In the genomic region with DNA sequence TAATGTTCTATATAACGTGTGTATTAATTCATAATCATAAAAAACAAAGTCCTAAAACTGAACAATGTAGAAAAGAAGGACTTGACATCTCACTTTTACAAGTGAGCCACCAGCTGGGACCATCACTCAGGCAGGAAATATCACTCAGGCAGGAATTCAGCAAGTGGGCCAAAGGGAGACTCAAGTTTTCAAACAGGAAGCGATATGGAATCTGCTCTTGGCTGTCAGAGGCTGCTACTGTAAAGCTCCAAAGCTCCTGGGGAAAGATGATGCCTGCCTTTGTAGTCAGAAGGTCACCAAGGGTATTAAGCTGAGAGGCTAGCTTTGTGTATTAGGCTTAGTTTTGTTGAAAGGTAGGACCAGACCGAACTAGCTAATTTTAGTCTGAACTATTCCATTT, we compare ENCODE assay signal across 17 cellular contexts. TPM values are rescaled to one million over a fixed set of nuclear protein-coding genes. Genes with fewer than 3 reads are reported as not detected.
A peak's percentile ranks its signal among the peaks of the same experiment; 100 is the strongest.
DNase-seq lines count a peak whose midpoint lies in the region; ATAC-seq, FAIRE-seq and TF ChIP-seq lines count a peak whose summit lies in the region.
"Had no signal": no experiment of that assay in that cellular context is flagged by ENCODE, and none has a peak within 500 bp of the region (broad histone marks: within the 10 kb centered on the region; RNA-seq: fewer than 3 reads in every experiment).

No MANE protein-coding gene starts in this region.

- peak; percentile 68 for FAIRE-seq in astrocyte (lab: Jason Lieb, UNC)

- H3K36me3 ChIP-seq in mammary epithelial cell (ENCODE audit: insufficient read depth, low read length) (no peaks in the 10 kb centered on the region), astrocyte (ENCODE audit: insufficient read depth, low read length) (no peaks in the 10 kb centered on the region)
- H3K36me3 ChIP-seq: spleen, transverse colon had no signal

- H3K27me3 ChIP-seq in mammary epithelial cell (ENCODE audit: insufficient read depth, low read length) (no peaks in the 10 kb centered on the region), astrocyte (ENCODE audit: insufficient read depth, low read length) (no peaks in the 10 kb centered on the region)
- H3K27me3 ChIP-seq: spleen, transverse colon had no signal

- H3K4me3 ChIP-seq in mammary epithelial cell (replicated peaks in 1 of 3; ENCODE audit: insufficient read depth in 1 of 3, low read depth in 2 of 3, low read length in 3 of 3) (no peak overlapping the region), astrocyte (ENCODE audit: insufficient read depth, low read depth, low read length) (no peak overlapping the region)
- H3K4me3 ChIP-seq: spleen, transverse colon had no signal

- WGBS in mammary epithelial cell (ENCODE audit: low coverage, missing lambda C conversion rate) = 67% methylated on average over 3 of the region's 3 CpGs

- intact Hi-C loops in mammary epithelial cell (cut with micrococcal nuclease) = no loop called here
- intact Hi-C loops in MCF 10A (cut with micrococcal nuclease) = no loop called here

- POLR2A ChIA-PET in MCF 10A (lab: Yijun Ruan, JAX) = interaction anchor here (0.7 to 1.0 kb wide), 3 partner anchors 11 to 18 kb away, joined by 3 to 5 read pairs (median 3); no protein-coding TSS in a partner anchor

- H3K4me3 Mint-ChIP-seq in MCF 10A (ENCODE audit: unreplicated experiment) = no peak overlapping the region
- H3K4me3 Mint-ChIP-seq in astrocyte (ENCODE audit: unreplicated experiment) = no peak overlapping the region
- H3K4me3 Mint-ChIP-seq: activated CD4-positive, alpha-beta memory T cell treated with anti-CD3 and anti-CD28 coated beads, Interleukin-2, amount 10 ng/mL, durations not matched to agents 7 days and 5 days; natural killer cell had no signal

- peaks cover 12% of the 10 kb centered on the region for H3K4me1 Mint-ChIP-seq in MCF 10A (ENCODE audit: insufficient read depth, unreplicated experiment)
- H3K4me1 Mint-ChIP-seq in astrocyte (ENCODE audit: low read depth, unreplicated experiment) = peaks cover 9% of the 10 kb centered on the region

- no peaks in the 10 kb centered on the region for H4K20me1 ChIP-seq in mammary epithelial cell (ENCODE audit: insufficient read depth, low read length)
- H4K20me1 ChIP-seq in astrocyte (ENCODE audit: insufficient read depth, low read length) = no peaks in the 10 kb centered on the region

- peaks cover 6% of the 10 kb centered on the region for H3K36me3 Mint-ChIP-seq in MCF 10A (ENCODE audit: insufficient read depth, unreplicated experiment)
- H3K36me3 Mint-ChIP-seq in astrocyte (ENCODE audit: low read depth, unreplicated experiment) = peaks cover 1% of the 10 kb centered on the region
- H3K36me3 Mint-ChIP-seq: natural killer cell had no signal

- peak overlapping the region; percentile 15 for H2AFZ ChIP-seq in mammary epithelial cell (ENCODE audit: low read depth, low read length)
- no peak overlapping the region for H2AFZ ChIP-seq in astrocyte (ENCODE audit: low read depth, low read length)

- CTCF ChIA-PET in mammary epithelial cell (lab: Charles Lee; ENCODE audit: low non-redundant PET) = no interaction called here
- CTCF ChIA-PET in MCF 10A (lab: Yijun Ruan, JAX) = interaction anchor here (0.9 kb wide), 1 partner anchor 18 kb away, joined by 5 read pairs; no protein-coding TSS in a partner anchor

- H3K9ac ChIP-seq in mammary epithelial cell (ENCODE audit: insufficient read depth, low read length) (no peak overlapping the region), astrocyte (ENCODE audit: low read length) (no peak overlapping the region)

- dilution Hi-C loops in mammary epithelial cell (cut with HindIII; ENCODE audit: low sequenced_read_pairs) = no loop called here

- H3K79me2 ChIP-seq in mammary epithelial cell (ENCODE audit: insufficient read depth, low read length) = no peaks in the 10 kb centered on the region
- no peaks in the 10 kb centered on the region for H3K79me2 ChIP-seq in astrocyte (ENCODE audit: insufficient read depth, low read length)

- H3K9me3 Mint-ChIP-seq in MCF 10A (ENCODE audit: unreplicated experiment) (no peaks in the 10 kb centered on the region), astrocyte (ENCODE audit: unreplicated experiment) (no peaks in the 10 kb centered on the region)
- H3K9me3 Mint-ChIP-seq: natural killer cell had no signal

- H3K4me1 ChIP-seq in mammary epithelial cell (ENCODE audit: insufficient read depth, low read length) = peaks cover 5% of the 10 kb centered on the region
- peaks cover 5% of the 10 kb centered on the region for H3K4me1 ChIP-seq in astrocyte (ENCODE audit: insufficient read depth, low read length)

- H3K9me3 ChIP-seq in mammary epithelial cell (replicated peaks; ENCODE audit: insufficient read depth, low read length) (no peaks in the 10 kb centered on the region), astrocyte (ENCODE audit: insufficient read depth, low read depth, low read length) (no peaks in the 10 kb centered on the region)
- H3K9me3 ChIP-seq: spleen, transverse colon had no signal

- in situ Hi-C loops in mammary epithelial cell (cut with MboI; ENCODE audit: low sequenced_read_pairs in 2 of 2) = no loop called here

- no peak for TF ChIP-seq CTCF in mammary epithelial cell (conservative IDR thresholded peaks at IDR 0.05 in 1 of 2, IDR thresholded peaks at IDR 0.05 in 1 of 2; ENCODE audit: extremely low read depth in 1 of 2, insufficient read depth in 1 of 2, low read depth in 1 of 2, low read length in 2 of 2)
- TF ChIP-seq CTCF in MCF 10A (IDR thresholded peaks at IDR 0.05; ENCODE audit: unreplicated experiment) = no peak
- TF ChIP-seq CTCF in astrocyte (IDR thresholded peaks at IDR 0.05; ENCODE audit: insufficient read depth, low read depth, low read length) = no peak

- H3K27me3 Mint-ChIP-seq in MCF 10A (ENCODE audit: insufficient read depth, unreplicated experiment) = no peaks in the 10 kb centered on the region
- no peaks in the 10 kb centered on the region for H3K27me3 Mint-ChIP-seq in astrocyte (ENCODE audit: low read depth, unreplicated experiment)

- DNase-seq in mammary epithelial cell (no peak), MCF 10A (ENCODE audit: unreplicated experiment) (no peak), astrocyte (ENCODE audit: low read depth) (peak; percentile 49), hepatic stellate cell (ENCODE audit: low spot score) (peak; percentile 11), stromal cell of bone marrow (ENCODE audit: low read depth) (peak; percentile 18), NCI-H1694 treated with DMSO at 0.1 percent for 48 hours (lab: John Stamatoyannopoulos, UW) (no peak)
- no peak for DNase-seq in activated CD8-positive, alpha-beta memory T cell treated with anti-CD3 and anti-CD28 coated beads, Interleukin-2, amount 50 U/mL, for 4 hours
- DNase-seq: 8988T; activated CD4-positive, alpha-beta memory T cell treated with anti-CD3 and anti-CD28 coated beads, Interleukin-2, amount 10 ng/mL, durations not matched to agents 7 days and 5 days; activated effector memory CD4-positive, alpha-beta T cell treated with anti-CD3 and anti-CD28 coated beads, Interleukin-2, amount 50 U/mL, for 16 hours; central memory CD4-positive, alpha-beta T cell; natural killer cell; NCI-H446; spleen; T-helper 2 cell; transverse colon had no signal

- H3K27ac ChIP-seq in mammary epithelial cell (ENCODE audit: insufficient read depth, low read depth, low read length) (no peak overlapping the region), astrocyte (ENCODE audit: low read depth, low read length) (no peak overlapping the region)
- H3K27ac ChIP-seq: transverse colon had no signal

- no peak for ATAC-seq in GM21723 (IDR thresholded peaks at IDR 0.05; ENCODE audit: unreplicated experiment)
- ATAC-seq: natural killer cell had no signal

- H3K4me2 ChIP-seq in mammary epithelial cell (ENCODE audit: insufficient read depth, low read depth, low read length) (no peak overlapping the region), astrocyte (ENCODE audit: low read length) (peak overlapping the region; percentile 18)

- H3K27ac Mint-ChIP-seq in MCF 10A (ENCODE audit: low read depth, unreplicated experiment) (no peak overlapping the region), astrocyte (ENCODE audit: unreplicated experiment) (peak overlapping the region; percentile 50)
- H3K27ac Mint-ChIP-seq: activated CD4-positive, alpha-beta memory T cell treated with anti-CD3 and anti-CD28 coated beads, Interleukin-2, amount 10 ng/mL, durations not matched to agents 7 days and 5 days; natural killer cell had no signal

- BruUV-seq in mammary epithelial cell (replicated peaks; lab: Mats Ljungman, UMichigan) = no TSS peak
- no TSS peak for BruUV-seq in MCF 10A (replicated peaks; lab: Mats Ljungman, UMichigan)

RNA-seq across cellular contexts. Expression of a gene that starts 5.5 kb away (rescaled TPM):
- total RNA-seq in mammary epithelial cell = 10 to 100 TPM; 28.5 to 28.6 TPM
- polyA plus RNA-seq in mammary epithelial cell = 12.8 TPM
- polyA minus RNA-seq in mammary epithelial cell = 21.7 TPM
- total RNA-seq in MCF 10A (2022) = 22.0 and 24.7 TPM in 2 replicates
- 29.2 and 29.7 TPM in 2 replicates for total RNA-seq in astrocyte

Comparison
In these comparisons a context has a peak if more than half of its experiments do, and no peak if none do; other contexts are left out.
1. DNase-seq: peak in astrocyte (single experiment), hepatic stellate cell (single experiment) and stromal cell of bone marrow (single experiment); none in mammary epithelial cell (single experiment), MCF 10A (single experiment), NCI-H1694 treated with DMSO at 0.1 percent for 48 hours (single experiment) and activated CD8-positive, alpha-beta memory T cell treated with anti-CD3 and anti-CD28 coated beads, Interleukin-2, amount 50 U/mL, for 4 hours (single experiment).